Comparison of ENCODE assay signal across 11 cellular contexts in genomic region chr12:64385468-64385867, GRCh38. TPM values are rescaled to one million over a fixed set of nuclear protein-coding genes. Genes with fewer than 3 reads are reported as not detected.
DNase-seq lines count a peak whose midpoint lies in the region; TF ChIP-seq lines count a peak whose summit lies in the region.
"Had no signal": no experiment of that assay in that cellular context is flagged by ENCODE, and none has a peak within 500 bp of the region (broad histone marks: within the 10 kb centered on the region; RNA-seq: fewer than 3 reads in every experiment).

No MANE protein-coding gene starts in this region.

- no peak for TF ChIP-seq POLR2A in esophagus muscularis mucosa (IDR thresholded peaks at IDR 0.05; ENCODE audit: low read depth)
- no peak for TF ChIP-seq POLR2A in spleen (IDR thresholded peaks at IDR 0.05)

- TF ChIP-seq CTCF in esophagus muscularis mucosa (IDR thresholded peaks at IDR 0.05) (no peak), spleen (IDR thresholded peaks at IDR 0.05 in 8 of 11, conservative IDR thresholded peaks at IDR 0.05 in 3 of 11) (no peak)

- H3K9me3 ChIP-seq in esophagus muscularis mucosa = peaks cover 0 to 2% (median 1%) of the 10 kb centered on the region in 4 donors
- peaks cover 0 to 11% (median 7%) of the 10 kb centered on the region in 8 donors for H3K9me3 ChIP-seq in spleen

- H3K4me1 Mint-ChIP-seq in activated naive CD8-positive, alpha-beta T cell (ENCODE audit: low read depth) = peaks cover 28% of the 10 kb centered on the region

- no peak for TF ChIP-seq EP300 in esophagus muscularis mucosa (IDR thresholded peaks at IDR 0.05)

- H3K27ac Mint-ChIP-seq in activated naive CD8-positive, alpha-beta T cell = peak overlapping the region; percentile 91

- H3K9me3 Mint-ChIP-seq in activated naive CD8-positive, alpha-beta T cell (ENCODE audit: low read depth) = peaks cover 12% of the 10 kb centered on the region

- 78% methylated on average over 2 of the region's 2 CpGs for WGBS in esophagus muscularis mucosa
- WGBS in spleen, 5 donors = 66 to 81% (median 69%) methylated on average over 2 of the region's 2 CpGs

- no peaks in the 10 kb centered on the region for H3K36me3 ChIP-seq in esophagus muscularis mucosa
- no peaks in the 10 kb centered on the region for H3K36me3 ChIP-seq in spleen
- H3K36me3 ChIP-seq: heart right ventricle had no signal

- intact Hi-C loops in esophagus muscularis mucosa (cut with DNase I) (no loop called here), spleen (cut with DNase I; ENCODE audit: low total_unique reads) (no loop called here)

- peak overlapping the region; percentile 70 for H3K4me3 Mint-ChIP-seq in activated naive CD8-positive, alpha-beta T cell

- H3K27me3 ChIP-seq in esophagus muscularis mucosa (peaks cover 0 to 15% (median 7%) of the 10 kb centered on the region in 4 donors), spleen (replicated peaks in 1 of 7) (peaks cover 0 to 16% (median 7%) of the 10 kb centered on the region in 7 donors)

- DNase-seq in EH (ENCODE audit: low read depth) (peak; percentile 26), RKO (ENCODE audit: low spot score) (peak; percentile 59), esophagus muscularis mucosa (ENCODE audit: extremely low spot score) (no peak), DMS53 treated with DMSO at 0.1 percent for 48 hours (lab: John Stamatoyannopoulos, UW; ENCODE audit: unreplicated experiment) (no peak), spleen (no peak), inferior parietal cortex (ENCODE audit: extremely low spot score) (no peak)
- DNase-seq in stimulated activated CD4-positive, alpha-beta T cell treated with anti-CD3 and anti-CD28 coated beads, Interleukin-12 subunit alpha, Interleukin-12 subunit beta, amount 100 ng/mL, for 24 hours (ENCODE audit: low read depth in 2 of 2) = peak; percentile 28 to 34
- DNase-seq: heart right ventricle, NCI-H187 treated with DMSO at 0.1 percent for 48 hours, OCI-M1 had no signal

- H3K27me3 Mint-ChIP-seq in activated naive CD8-positive, alpha-beta T cell = no peaks in the 10 kb centered on the region

- H3K36me3 Mint-ChIP-seq in activated naive CD8-positive, alpha-beta T cell = peaks cover 8% of the 10 kb centered on the region

- H3K4me3 ChIP-seq in esophagus muscularis mucosa (no peak overlapping the region), spleen (no peak overlapping the region)
- H3K4me3 ChIP-seq: heart right ventricle had no signal

- H3K27ac ChIP-seq in esophagus muscularis mucosa (replicated peaks in 1 of 4) = no peak overlapping the region
- H3K27ac ChIP-seq in spleen = peak overlapping the region in 2 of 8 donors; percentile 26 to 37
- H3K27ac ChIP-seq: heart right ventricle had no signal

- H3K4me1 ChIP-seq in esophagus muscularis mucosa (peaks cover 3 to 7% (median 6%) of the 10 kb centered on the region in 4 donors), spleen (peaks cover 0 to 7% (median 5%) of the 10 kb centered on the region in 6 donors)

RNA-seq across cellular contexts. Expression of gene C12orf56, which starts 5.1 kb away (rescaled TPM):
- total RNA-seq in esophagus muscularis mucosa (under 1 TPM in 1 of 4 donors, not detected in 3; 0.11 TPM), spleen (under 1 TPM in 2 of 7 donors, not detected in 5; 0.20 to 0.26 TPM)
- polyA plus RNA-seq in spleen = under 1 TPM in 2 of 3 donors, not detected in 1; 0.03 to 0.12 TPM
- total RNA-seq: heart right ventricle had no signal
- polyA plus RNA-seq: heart right ventricle had no signal

RNA-seq across cellular contexts. Expression of gene XPOT, which starts 18.7 kb away (rescaled TPM):
- total RNA-seq in esophagus muscularis mucosa (10 to 100 TPM; 24.5 to 27.6 (median 26.8) TPM), spleen (10 to 100 TPM; 32.0 to 50.3 (median 46.7) TPM)
- 10 to 100 TPM; 11.1 to 16.0 (median 12.2) TPM for polyA plus RNA-seq in spleen

Comparison
In these comparisons a context has a peak if more than half of its experiments do, and no peak if none do; other contexts are left out.
1. DNase-seq: peak in EH (single experiment), RKO (single experiment) and stimulated activated CD4-positive, alpha-beta T cell treated with anti-CD3 and anti-CD28 coated beads, Interleukin-12 subunit alpha, Interleukin-12 subunit beta, amount 100 ng/mL, for 24 hours (2 of 2); none in esophagus muscularis mucosa (single experiment), DMS53 treated with DMSO at 0.1 percent for 48 hours (single experiment), spleen (single experiment) and inferior parietal cortex (single experiment).